ENCODE assay signal across 19 cellular contexts in the genomic region with DNA sequence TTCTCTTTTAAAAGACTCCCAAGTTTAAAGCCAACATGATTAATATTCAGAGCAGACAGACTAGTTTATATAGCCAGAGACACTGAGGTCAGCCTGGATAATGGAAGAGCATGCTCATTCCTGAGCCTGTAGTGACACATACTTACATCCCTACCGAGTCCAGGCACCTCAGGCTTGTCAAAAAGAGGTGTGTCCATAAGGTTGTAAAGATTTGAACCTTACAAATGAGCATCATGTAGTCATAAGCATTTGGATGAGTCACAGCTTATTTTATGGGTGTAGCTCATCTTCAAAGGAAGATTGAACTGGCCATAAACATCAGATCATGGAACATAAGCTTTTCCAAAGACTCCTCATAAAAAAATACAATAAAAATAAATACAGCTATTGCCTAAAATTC.
A peak's percentile ranks its signal among the peaks of the same experiment; 100 is the strongest.
DNase-seq lines count a peak whose midpoint lies in the region; ATAC-seq and TF ChIP-seq lines count a peak whose summit lies in the region.
"Had no signal": no experiment of that assay in that cellular context is flagged by ENCODE, and none has a peak within 500 bp of the region (broad histone marks: within the 10 kb centered on the region; RNA-seq: fewer than 3 reads in every experiment).

No MANE protein-coding gene starts in this region.

- ATAC-seq in left colon (peak; percentile 100), GM21576 (IDR thresholded peaks at IDR 0.05; ENCODE audit: unreplicated experiment) (no peak)
- ATAC-seq: activated T-helper 17 cell treated with anti-CD3 and anti-CD28 coated beads, Interleukin-2, amount 50 U/mL, for 72 hours; K562; left cardiac atrium; stimulated activated naive CD8-positive, alpha-beta T cell treated with anti-CD3 and anti-CD28 coated beads, Interleukin-15, amount 100 ng/mL, for 72 hours had no signal

- intact Hi-C loops in left colon (cut with DNase I, micrococcal nuclease): no loop called here

- H3K4me3 ChIP-seq in astrocyte of the spinal cord (ENCODE audit: low read depth, low read length): no peak overlapping the region
- H3K4me3 ChIP-seq: K562, right atrium auricular region had no signal

- DNase-seq in EH (ENCODE audit: low read depth) (peak; percentile 1), LHCN-M2 (ENCODE audit: low read depth) (peak; percentile 38), astrocyte of the spinal cord (ENCODE audit: low read depth, low spot score) (peak; percentile 7), left colon (no peak), NCI-H2171 treated with DMSO at 0.1 percent for 48 hours (lab: John Stamatoyannopoulos, UW) (no peak), NCI-H2107 (lab: John Stamatoyannopoulos, UW) (no peak), medulla oblongata (ENCODE audit: extremely low spot score) (no peak)
- DNase-seq: activated CD4-positive, CD25-positive, alpha-beta regulatory T cell; activated CD8-positive, alpha-beta memory T cell treated with anti-CD3 and anti-CD28 coated beads for 24 hours; CD4-positive, CD25-positive, alpha-beta regulatory T cell; left cardiac atrium; NCI-H1105; Right ventricle myocardium superior; stimulated activated naive CD8-positive, alpha-beta T cell treated with anti-CD3 and anti-CD28 coated beads, Interleukin-15, amount 100 ng/mL, for 72 hours; T-helper 1 cell had no signal

- in situ Hi-C loops in astrocyte of the spinal cord (cut with HindIII; ENCODE audit: low sequenced_read_pairs): no loop called here

- TF ChIP-seq CTCF in astrocyte of the spinal cord (IDR thresholded peaks at IDR 0.05; ENCODE audit: low read depth, low read length): no peak

Comparison
In these comparisons a context has a peak if more than half of its experiments do, and no peak if none do; other contexts are left out.
1. DNase-seq: peak in EH (single experiment), LHCN-M2 (single experiment) and astrocyte of the spinal cord (single experiment); none in left colon (0 of 2), NCI-H2171 treated with DMSO at 0.1 percent for 48 hours (single experiment), NCI-H2107 (single experiment) and medulla oblongata (single experiment).